10 cellular contexts compared by ENCODE assay signal in genomic region chr14:71525663-71526246, GRCh38.
"Had no signal": no experiment of that assay in that cellular context is flagged by ENCODE, and none has a peak within 500 bp of the region (broad histone marks: within the 10 kb centered on the region; RNA-seq: fewer than 3 reads in every experiment).

No MANE protein-coding gene starts in this region.

- H3K4me3 Mint-ChIP-seq: activated naive CD4-positive, alpha-beta T cell treated with anti-CD3 and anti-CD28 coated beads for 36 hours; T-helper 17 cell had no signal

- ATAC-seq: psoas muscle, sciatic nerve, T-helper 17 cell had no signal

- H3K27ac Mint-ChIP-seq: activated naive CD4-positive, alpha-beta T cell treated with anti-CD3 and anti-CD28 coated beads for 36 hours; activated T-helper 2 cell treated with anti-CD3 and anti-CD28 coated beads, Interferon-gamma antibody, Interleukin-2, Interleukin-4, amounts not matched to agents 10 μg/mL and 5 μg/mL and 100 μg/mL, durations not matched to agents 14 hours and 24 hours and 36 hours; T-helper 17 cell had no signal

- H3K9me3 Mint-ChIP-seq: activated naive CD4-positive, alpha-beta T cell treated with anti-CD3 and anti-CD28 coated beads for 36 hours; activated T-helper 2 cell treated with anti-CD3 and anti-CD28 coated beads, Interferon-gamma antibody, Interleukin-2, Interleukin-4, amounts not matched to agents 10 μg/mL and 5 μg/mL and 100 μg/mL, durations not matched to agents 14 hours and 24 hours and 36 hours had no signal

- H3K27me3 Mint-ChIP-seq: T-helper 17 cell had no signal

- DNase-seq: activated CD4-positive, alpha-beta T cell treated with anti-CD3 and anti-CD28 coated beads, Interleukin-2, amount 50 U/mL, for 1 hour; activated naive CD4-positive, alpha-beta T cell treated with anti-CD3 and anti-CD28 coated beads for 36 hours; head of caudate nucleus; kidney glomerular epithelial cell; psoas muscle; stomach; T-helper 17 cell; uterus had no signal
